Comparison of ENCODE assay signal across 9 cellular contexts in the genomic region with DNA sequence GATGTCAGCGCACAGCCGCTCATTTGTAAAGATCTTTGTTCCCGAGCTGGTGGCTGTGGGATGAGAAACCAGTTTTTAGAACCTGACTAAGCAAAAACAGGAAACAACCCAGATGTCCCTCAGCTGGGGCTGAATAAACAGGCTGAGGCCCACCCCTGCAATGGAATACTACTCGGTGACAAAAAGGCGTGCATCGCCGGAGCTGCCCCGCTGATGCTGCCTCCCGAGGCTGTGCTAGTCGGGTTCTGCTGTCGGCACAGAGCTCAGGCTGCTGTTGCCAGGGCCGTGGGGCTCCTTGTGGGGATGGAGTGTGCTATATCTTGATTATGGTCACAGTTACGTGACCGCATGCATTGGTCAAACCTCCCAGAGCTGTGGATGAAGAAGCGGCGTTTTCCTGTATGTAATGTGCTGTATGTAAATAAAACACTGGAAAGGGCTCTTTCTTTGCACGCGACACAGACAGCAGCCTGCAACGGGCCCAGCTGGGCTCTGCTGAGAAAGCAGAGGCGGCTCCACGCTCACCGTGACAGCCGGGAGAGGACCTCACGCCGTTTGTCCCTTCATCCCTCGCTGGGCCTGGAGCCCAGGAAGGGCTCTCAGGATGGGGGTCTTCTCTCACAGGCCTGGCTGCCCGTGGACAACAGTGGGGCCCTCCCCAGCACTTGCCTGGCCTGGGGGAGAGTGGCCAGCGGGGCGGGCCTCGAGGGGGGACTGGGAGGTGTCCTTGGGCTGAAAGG. TPM values are rescaled to one million over a fixed set of nuclear protein-coding genes. Genes with fewer than 3 reads are reported as not detected.
DNase-seq lines count a peak whose midpoint lies in the region; ATAC-seq and TF ChIP-seq lines count a peak whose summit lies in the region.
"Had no signal": no experiment of that assay in that cellular context is flagged by ENCODE, and none has a peak within 500 bp of the region (broad histone marks: within the 10 kb centered on the region; RNA-seq: fewer than 3 reads in every experiment).

No MANE protein-coding gene starts in this region.

- WGBS in GM23248 (ENCODE audit: low coverage in 1 of 2, low lambda C conversion rate in 2 of 2, missing lambda C conversion rate in 2 of 2), 2 experiments: 85 to 86% methylated on average over 27 to 30 of the region's 30 CpGs

- H3F3A ChIP-seq in GM23248 (ENCODE audit: insufficient read depth): no peaks in the 10 kb centered on the region

- peak overlapping the region; percentile 98 for H3K27ac Mint-ChIP-seq in osteocyte (ENCODE audit: unreplicated experiment)
- H3K27ac Mint-ChIP-seq in T-helper 17 cell: no peak overlapping the region

- no peak for ATAC-seq in T-helper 17 cell

- H3K27ac ChIP-seq in GM23248: no peak overlapping the region

- H3K4me2 ChIP-seq in GM23248 (ENCODE audit: unreplicated experiment): no peak overlapping the region

- H3K36me3 Mint-ChIP-seq in osteocyte (ENCODE audit: unreplicated experiment): no peaks in the 10 kb centered on the region
- no peaks in the 10 kb centered on the region for H3K36me3 Mint-ChIP-seq in T-helper 17 cell (ENCODE audit: low read depth)

- TF ChIP-seq CTCF in osteocyte (IDR thresholded peaks at IDR 0.05) (peak; percentile 31), GM10266 (IDR thresholded peaks at IDR 0.05; ENCODE audit: control insufficient read depth, insufficient read depth, low read depth, missing control alignments) (no peak)

- no peak overlapping the region for H3K4me3 Mint-ChIP-seq in osteocyte (ENCODE audit: unreplicated experiment)
- no peak overlapping the region for H3K4me3 Mint-ChIP-seq in T-helper 17 cell

- H3K36me3 ChIP-seq in GM23248 (ENCODE audit: low read depth): no peaks in the 10 kb centered on the region
- H3K36me3 ChIP-seq: HAP-1 had no signal

- no peaks in the 10 kb centered on the region for H3K79me2 ChIP-seq in GM23248 (ENCODE audit: insufficient read depth)

- no peak overlapping the region for H3K9ac ChIP-seq in GM23248

- H3K4me1 ChIP-seq in GM23248 (ENCODE audit: insufficient read depth): no peaks in the 10 kb centered on the region
- H3K4me1 ChIP-seq: HAP-1 had no signal

- H2AFZ ChIP-seq in GM23248: no peak overlapping the region

- H3K27me3 Mint-ChIP-seq in osteocyte (ENCODE audit: unreplicated experiment) (no peaks in the 10 kb centered on the region), T-helper 17 cell (no peaks in the 10 kb centered on the region)

- H3K4me1 Mint-ChIP-seq in osteocyte (ENCODE audit: unreplicated experiment) (peaks cover 47% of the 10 kb centered on the region), T-helper 17 cell (peaks cover 3% of the 10 kb centered on the region)

- in situ Hi-C loops in GM23248 (cut with MboI): no loop called here

- H3K9me3 ChIP-seq in GM23248 (ENCODE audit: low read depth) (no peaks in the 10 kb centered on the region), T-helper 17 cell (ENCODE audit: control insufficient read depth, low read length, poor library complexity, severe bottlenecking) (no peaks in the 10 kb centered on the region)
- H3K9me3 ChIP-seq: HAP-1 had no signal

- peak; percentile 67 for DNase-seq in DMS53 (lab: John Stamatoyannopoulos, UW)
- peak; percentile 74 to 77 for DNase-seq in SHP77 (lab: John Stamatoyannopoulos, UW)
- peak; percentile 19 for DNase-seq in foreskin melanocyte
- DNase-seq in osteocyte (ENCODE audit: extremely low spot score, unreplicated experiment): peak; percentile 90
- DNase-seq in GM23248: no peak
- DNase-seq in T-helper 9 cell: no peak
- no peak for DNase-seq in T-helper 17 cell
- DNase-seq in GM10266 (ENCODE audit: extremely low spot score): no peak

- H3K9me2 ChIP-seq in GM23248 (ENCODE audit: insufficient read depth): no peaks in the 10 kb centered on the region

- no peaks in the 10 kb centered on the region for H3K9me3 Mint-ChIP-seq in osteocyte (ENCODE audit: unreplicated experiment)

- H3K4me3 ChIP-seq in GM23248: no peak overlapping the region
- H3K4me3 ChIP-seq: HAP-1 had no signal

- H3K27me3 ChIP-seq in GM23248 (replicated peaks; ENCODE audit: insufficient read depth): no peaks in the 10 kb centered on the region

- no peaks in the 10 kb centered on the region for H4K20me1 ChIP-seq in GM23248 (ENCODE audit: insufficient read depth)

RNA-seq across cellular contexts. Expression of a gene that starts 51.5 kb away (rescaled TPM):
- 38.9 and 49.4 TPM in 2 replicates for total RNA-seq in osteocyte
- not detected in 2 replicates for total RNA-seq in GM23248 (2014; rRNA removed; shearing (Covaris generic))
- polyA plus RNA-seq in GM23248 (2016; fragmentation: Nextera tagmentation; extraction: Ambion mirVana): not detected in 2 replicates
- 10 to 100 TPM; 66.4 to 90.1 TPM for total RNA-seq in T-helper 17 cell

Comparison
In these comparisons a context has a peak if more than half of its experiments do, and no peak if none do; other contexts are left out.
1. DNase-seq: peak in DMS53 (single experiment), SHP77 (2 of 2), foreskin melanocyte (single experiment) and osteocyte (single experiment); none in GM23248 (single experiment), T-helper 9 cell (single experiment), T-helper 17 cell (0 of 3) and GM10266 (single experiment).
2. RNA of a gene that starts 51.5 kb away (total RNA-seq): 66.4 to 90.1 TPM in T-helper 17 cell and 38.9 to 49.4 TPM in osteocyte; not detected in GM23248; every median in the first group is over 10 times any median in the second.